In the genomic region with DNA sequence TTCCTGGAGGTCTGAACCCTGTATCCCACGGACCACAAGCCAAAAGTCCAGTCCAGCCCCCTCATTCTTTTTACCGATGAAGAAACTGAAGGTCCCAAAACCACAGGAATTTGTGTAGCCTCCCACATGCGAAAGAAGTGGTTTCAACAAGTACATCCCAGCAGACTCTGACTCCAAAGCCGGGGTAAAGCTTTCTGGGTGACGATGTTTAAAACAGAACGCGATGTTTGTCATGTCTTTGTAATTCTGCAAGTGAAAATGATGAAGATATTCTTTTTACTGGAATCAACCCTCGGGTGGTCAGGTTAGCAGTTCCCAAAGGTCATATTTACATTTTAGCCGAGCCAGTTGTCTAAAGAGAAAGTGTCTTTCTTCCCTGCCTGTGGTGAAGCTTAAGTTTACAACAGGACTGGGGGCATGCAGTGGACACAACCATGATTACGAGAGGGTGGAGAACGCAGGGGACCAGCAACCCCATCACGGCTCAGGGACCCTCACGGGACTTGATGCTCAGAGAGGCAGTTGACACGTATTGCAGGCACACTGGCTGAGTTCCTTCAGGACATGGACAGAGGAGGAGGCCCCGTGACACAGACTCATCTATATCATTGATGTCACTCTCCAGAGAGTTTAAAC, we compare ENCODE assay signal across 9 cellular contexts. TPM values are rescaled to one million over a fixed set of nuclear protein-coding genes. Genes with fewer than 3 reads are reported as not detected.
DNase-seq lines count a peak whose midpoint lies in the region; ATAC-seq, FAIRE-seq and TF ChIP-seq lines count a peak whose summit lies in the region.
"Had no signal": no experiment of that assay in that cellular context is flagged by ENCODE, and none has a peak within 500 bp of the region (broad histone marks: within the 10 kb centered on the region; RNA-seq: fewer than 3 reads in every experiment).

No MANE protein-coding gene starts in this region.

- peaks cover 0 to 6% of the 10 kb centered on the region in 2 donors for H3K36me3 Mint-ChIP-seq in CD14-positive monocyte

- no peak for TF ChIP-seq POLR2A in H54 (IDR thresholded peaks at IDR 0.05; ENCODE audit: low read depth, low read length)

- TF ChIP-seq CTCF in CD14-positive monocyte (IDR thresholded peaks at IDR 0.05) (no peak), GM20000 (IDR thresholded peaks at IDR 0.05; ENCODE audit: extremely low read depth, missing control alignments) (no peak), SU-DHL-6 (IDR thresholded peaks at IDR 0.05; ENCODE audit: insufficient read depth, low read length, poor library complexity, severe bottlenecking) (no peak), dorsolateral prefrontal cortex (IDR thresholded peaks at IDR 0.05 in 54 of 56, conservative IDR thresholded peaks at IDR 0.05 in 2 of 56; ENCODE audit: low read depth in 1 of 56, partially characterized antibody in 56 of 56) (no peak)

- peak overlapping the region in 1 of 2 donors; percentile 21 for H3K4me3 Mint-ChIP-seq in CD14-positive monocyte

- H3K36me3 ChIP-seq in SU-DHL-6 (ENCODE audit: low read length): no peaks in the 10 kb centered on the region
- H3K36me3 ChIP-seq in HAP-1 (replicated peaks): no peaks in the 10 kb centered on the region

- no peak for FAIRE-seq in H54 (lab: Jason Lieb, UNC)

- no peaks in the 10 kb centered on the region for H3K9me2 ChIP-seq in SU-DHL-6 (replicated peaks; ENCODE audit: insufficient read depth, low read length)

- no peaks in the 10 kb centered on the region for H3F3A ChIP-seq in SU-DHL-6 (ENCODE audit: insufficient read depth)

- H4K20me1 ChIP-seq in SU-DHL-6 (ENCODE audit: low read depth, low read length): no peaks in the 10 kb centered on the region

- H3K79me2 ChIP-seq in SU-DHL-6 (ENCODE audit: insufficient read depth, low read length): no peaks in the 10 kb centered on the region

- H3K4me3 ChIP-seq in SU-DHL-6 (ENCODE audit: insufficient read depth, low read length, poor library complexity, severe bottlenecking): no peak overlapping the region
- H3K4me3 ChIP-seq in dorsolateral prefrontal cortex: no peak overlapping the region
- no peak overlapping the region for H3K4me3 ChIP-seq in HAP-1

- peaks cover 0 to 1% (median 0%) of the 10 kb centered on the region in 7 donors for H3K9me3 Mint-ChIP-seq in CD14-positive monocyte

- H3K27ac Mint-ChIP-seq in CD14-positive monocyte: peak overlapping the region in 6 of 7 donors; percentile 75 to 91 (median 88)

- H3K9ac ChIP-seq in SU-DHL-6 (ENCODE audit: low read length): no peak overlapping the region

- intact Hi-C loops in CD14-positive monocyte (cut with micrococcal nuclease): loop anchor here (5.0 kb wide), 2 partner anchors 74 to 119 kb away; partner anchors contain the start of gene VWA3B (in 2 of the 2)
- intact Hi-C loops in dorsolateral prefrontal cortex (cut with DNase I): no loop called here

- DNase-seq in CD14-positive monocyte (ENCODE audit: low spot score) (no peak), GM20000 (ENCODE audit: low spot score) (peak; percentile 34), hepatic stellate cell (ENCODE audit: low spot score) (peak; percentile 54), dorsolateral prefrontal cortex (no peak), H54 (ENCODE audit: insufficient read length, low spot score) (no peak), HAP-1 (ENCODE audit: low spot score in 2 of 2) (no peak)
- DNase-seq: NCI-H345 had no signal

- H3K4me1 ChIP-seq in HAP-1: peaks cover 4% of the 10 kb centered on the region; the same call in 1 of the 2 replicates

- H3K4me2 ChIP-seq in SU-DHL-6 (ENCODE audit: low read depth, low read length, poor library complexity, severe bottlenecking): peak overlapping the region; percentile 39

- H2AFZ ChIP-seq in SU-DHL-6 (ENCODE audit: low read depth, low read length, severe bottlenecking): no peak overlapping the region

- H3K9me3 ChIP-seq in SU-DHL-6 (ENCODE audit: insufficient read depth, low read length): no peaks in the 10 kb centered on the region
- no peaks in the 10 kb centered on the region for H3K9me3 ChIP-seq in HAP-1

- H3K27me3 Mint-ChIP-seq in CD14-positive monocyte (ENCODE audit: low read depth in 3 of 3): peaks cover 2 to 16% (median 9%) of the 10 kb centered on the region in 3 donors

- H3K27ac ChIP-seq in SU-DHL-6 (ENCODE audit: low read depth, low read length) (no peak overlapping the region), dorsolateral prefrontal cortex (no peak overlapping the region)

- H3K27me3 ChIP-seq in SU-DHL-6 (ENCODE audit: low read length) (no peaks in the 10 kb centered on the region), dorsolateral prefrontal cortex (no peaks in the 10 kb centered on the region), HAP-1 (ENCODE audit: low read depth) (no peaks in the 10 kb centered on the region)

- H3K4me1 Mint-ChIP-seq in CD14-positive monocyte: peaks cover 68% of the 10 kb centered on the region

- in situ Hi-C loops in HAP-1 (cut with MboI; ENCODE audit: low sequenced_read_pairs): no loop called here

- ATAC-seq in HG03039 (IDR thresholded peaks at IDR 0.05; ENCODE audit: unreplicated experiment): no peak

RNA-seq across cellular contexts. Expression of gene TMEM131, which starts 17.8 kb away (rescaled TPM):
- 1 to 10 TPM; 7.0 to 8.2 TPM for polyA plus RNA-seq in CD14-positive monocyte
- total RNA-seq in dorsolateral prefrontal cortex: 10 to 100 TPM; 31.4 to 58.3 (median 45.6) TPM

Comparison
In these comparisons a context has a peak if more than half of its experiments do, and no peak if none do; other contexts are left out.
1. DNase-seq: peak in GM20000 (single experiment) and hepatic stellate cell (single experiment); none in CD14-positive monocyte (single experiment), dorsolateral prefrontal cortex (0 of 10), H54 (single experiment) and HAP-1 (0 of 2).
2. intact Hi-C loops: an anchor here in CD14-positive monocyte (5.0 kb wide); none called in dorsolateral prefrontal cortex.